Comparison of ENCODE assay signal across 9 cellular contexts in genomic region chr11:111944139-111944538, GRCh38. TPM values are rescaled to one million over a fixed set of nuclear protein-coding genes. Genes with fewer than 3 reads are reported as not detected.
DNase-seq lines count a peak whose midpoint lies in the region; ATAC-seq and TF ChIP-seq lines count a peak whose summit lies in the region.
"Had no signal": no experiment of that assay in that cellular context is flagged by ENCODE, and none has a peak within 500 bp of the region (broad histone marks: within the 10 kb centered on the region; RNA-seq: fewer than 3 reads in every experiment).

No MANE protein-coding gene starts in this region.

- TF ChIP-seq CTCF in endodermal cell (conservative IDR thresholded peaks at IDR 0.05) (no peak), parathyroid adenoma (IDR thresholded peaks at IDR 0.05) (no peak)

- H3K9me3 ChIP-seq in endodermal cell (ENCODE audit: control insufficient read depth, low read length) = no peaks in the 10 kb centered on the region
- H3K9me3 ChIP-seq in parathyroid adenoma (ENCODE audit: control insufficient read depth, low read length) = no peaks in the 10 kb centered on the region

- no peak overlapping the region for H3K4me2 ChIP-seq in parathyroid adenoma (ENCODE audit: low read length)

- in situ Hi-C loops in Caki2 (cut with HindIII; ENCODE audit: low pct_unique_long_range_greater_than_20kb, low sequenced_read_pairs) = no loop called here

- ATAC-seq in HG03097 (IDR thresholded peaks at IDR 0.05; ENCODE audit: low FRiP score, unreplicated experiment) (no peak), HG03442 (IDR thresholded peaks at IDR 0.05; ENCODE audit: unreplicated experiment) (no peak)

- no peak overlapping the region for H3K9ac ChIP-seq in endodermal cell (ENCODE audit: extremely low read depth, low read length, poor library complexity, severe bottlenecking)
- no peak overlapping the region for H3K9ac ChIP-seq in parathyroid adenoma

- H3K36me3 ChIP-seq in endodermal cell (ENCODE audit: control insufficient read depth, insufficient read depth, low read length) = no peaks in the 10 kb centered on the region
- no peaks in the 10 kb centered on the region for H3K36me3 ChIP-seq in parathyroid adenoma (ENCODE audit: control insufficient read depth, insufficient read depth, low read length)

- peak overlapping the region; percentile 50 for H2AFZ ChIP-seq in parathyroid adenoma

- no peaks in the 10 kb centered on the region for H3K79me2 ChIP-seq in parathyroid adenoma

- H3K4me1 Mint-ChIP-seq in endodermal cell = peaks cover 26% of the 10 kb centered on the region

- H3K27ac ChIP-seq in endodermal cell (ENCODE audit: low read depth, low read length) (no peak overlapping the region), parathyroid adenoma (no peak overlapping the region)

- no peaks in the 10 kb centered on the region for H3K9me3 Mint-ChIP-seq in endodermal cell

- no peaks in the 10 kb centered on the region for H3K27me3 Mint-ChIP-seq in endodermal cell (ENCODE audit: insufficient read depth)

- H3K4me3 ChIP-seq in endodermal cell (ENCODE audit: low read length) (no peak overlapping the region), parathyroid adenoma (ENCODE audit: low read depth, low read length) (no peak overlapping the region)

- H3K4me1 ChIP-seq in endodermal cell (ENCODE audit: control insufficient read depth, insufficient read depth, low read length) = no peaks in the 10 kb centered on the region
- H3K4me1 ChIP-seq in parathyroid adenoma = no peaks in the 10 kb centered on the region

- no peak overlapping the region for H3K4me3 Mint-ChIP-seq in endodermal cell

- peak overlapping the region; percentile 41 for H3K27ac Mint-ChIP-seq in endodermal cell

- H3K27me3 ChIP-seq in endodermal cell (ENCODE audit: control insufficient read depth, insufficient read depth, low read length, poor library complexity, severe bottlenecking) (no peaks in the 10 kb centered on the region), parathyroid adenoma (ENCODE audit: control insufficient read depth, insufficient read depth, low read length) (no peaks in the 10 kb centered on the region)

- 72 to 78% methylated on average over 3 of the region's 3 CpGs for WGBS in endodermal cell (ENCODE audit: insufficient coverage in 1 of 2, insufficient read length in 1 of 2), 2 experiments

- H3K36me3 Mint-ChIP-seq in endodermal cell (ENCODE audit: low read depth) = no peaks in the 10 kb centered on the region

- peak; percentile 20 for DNase-seq in Caki2 (ENCODE audit: low read depth)
- DNase-seq in RPMI7951 (ENCODE audit: low read depth) = peak; percentile 59
- peak; percentile 63 for DNase-seq in endodermal cell
- no peak for DNase-seq in globus pallidus (ENCODE audit: low spot score)
- no peak for DNase-seq in SHP77 treated with DMSO at 0.1 percent for 48 hours (lab: John Stamatoyannopoulos, UW)

RNA-seq across cellular contexts. Expression of gene DIXDC1, which starts 7.0 kb away (rescaled TPM):
- total RNA-seq in Caki2 (2014; rRNA removed; shearing (Covaris generic); ENCODE audit: low replicate concordance) = 14.2 and 25.0 TPM in 2 replicates
- total RNA-seq in RPMI7951 (2014; rRNA removed; shearing (Covaris generic)) = 15.0 and 17.8 TPM in 2 replicates
- total RNA-seq in endodermal cell = 10 to 100 TPM; 12.0 to 14.5 TPM
- polyA plus RNA-seq in endodermal cell (2013, experiment 1 of 2) = 19.3 TPM
- polyA plus RNA-seq in endodermal cell (2013, experiment 2 of 2) = 18.9 TPM

RNA-seq across cellular contexts. Expression of gene C11orf52, which starts 25.4 kb away (rescaled TPM):
- 1.7 TPM in 1 of 2 replicates, not detected in the other for total RNA-seq in Caki2 (2014; rRNA removed; shearing (Covaris generic); ENCODE audit: low replicate concordance)
- not detected in 2 replicates for total RNA-seq in RPMI7951 (2014; rRNA removed; shearing (Covaris generic))
- 1 to 10 TPM; 2.6 to 3.8 TPM for total RNA-seq in endodermal cell
- polyA plus RNA-seq in endodermal cell (2013, experiment 1 of 2) = 0.28 TPM
- polyA plus RNA-seq in endodermal cell (2013, experiment 2 of 2) = 0.66 TPM
- total RNA-seq: activated CD8-positive, alpha-beta memory T cell treated with anti-CD3 and anti-CD28 coated beads for 36 hours had no signal

RNA-seq across cellular contexts. Expression of gene HSPB2, which starts 31.6 kb away (rescaled TPM):
- 2.9 TPM in 1 of 2 replicates, not detected in the other for total RNA-seq in Caki2 (2014; rRNA removed; shearing (Covaris generic); ENCODE audit: low replicate concordance)
- total RNA-seq in RPMI7951 (2014; rRNA removed; shearing (Covaris generic)) = not detected in 2 replicates
- under 1 TPM; 0.20 to 0.33 TPM for total RNA-seq in endodermal cell
- 0.57 TPM for polyA plus RNA-seq in endodermal cell (2013, experiment 1 of 2)
- not detected for polyA plus RNA-seq in endodermal cell (2013, experiment 2 of 2)
- total RNA-seq: activated CD8-positive, alpha-beta memory T cell treated with anti-CD3 and anti-CD28 coated beads for 36 hours had no signal

RNA-seq across cellular contexts. Expression of gene CRYAB, which starts 32.6 kb away (rescaled TPM):
- 0.78 and 2.4 TPM in 2 replicates for total RNA-seq in Caki2 (2014; rRNA removed; shearing (Covaris generic); ENCODE audit: low replicate concordance)
- 0.29 TPM in 1 of 2 replicates, not detected in the other for total RNA-seq in RPMI7951 (2014; rRNA removed; shearing (Covaris generic))
- total RNA-seq in endodermal cell = 1 to 10 TPM in 1 of 2 donors, under 1 TPM in 1; 0.84 to 4.4 TPM
- polyA plus RNA-seq in endodermal cell (2013, experiment 1 of 2) = 1.4 TPM
- polyA plus RNA-seq in endodermal cell (2013, experiment 2 of 2) = 1.3 TPM
- total RNA-seq: activated CD8-positive, alpha-beta memory T cell treated with anti-CD3 and anti-CD28 coated beads for 36 hours had no signal

Comparison
In these comparisons a context has a peak if more than half of its experiments do, and no peak if none do; other contexts are left out.
1. DNase-seq: peak in Caki2 (single experiment), RPMI7951 (single experiment) and endodermal cell (single experiment); none in globus pallidus (single experiment) and SHP77 treated with DMSO at 0.1 percent for 48 hours (single experiment).